Comparison of ENCODE assay signal across 29 cellular contexts in genomic region chr17:35640977-35641526, GRCh38.
"Had no signal": no experiment of that assay in that cellular context is flagged by ENCODE, and none has a peak within 500 bp of the region (broad histone marks: within the 10 kb centered on the region; RNA-seq: fewer than 3 reads in every experiment).

No MANE protein-coding gene starts in this region.

- DNase-seq: activated CD4-positive, alpha-beta memory T cell treated with anti-CD3 and anti-CD28 coated beads, Interleukin-2, amount 10 ng/mL, durations not matched to agents 7 days and 5 days; activated CD4-positive, alpha-beta T cell treated with anti-CD3 and anti-CD28 coated beads for 1 hour; activated CD4-positive, alpha-beta T cell treated with anti-CD3 and anti-CD28 coated beads for 48 hours; activated CD4-positive, CD25-positive, alpha-beta regulatory T cell; activated CD8-positive, alpha-beta memory T cell treated with anti-CD3 and anti-CD28 coated beads for 24 hours; activated CD8-positive, alpha-beta memory T cell treated with anti-CD3 and anti-CD28 coated beads, Interleukin-2, amount 10 ng/mL, durations not matched to agents 7 days and 5 days; activated CD8-positive, alpha-beta memory T cell treated with anti-CD3 and anti-CD28 coated beads, Interleukin-2, amount 50 U/mL, for 48 hours; activated effector memory CD4-positive, alpha-beta T cell treated with anti-CD3 and anti-CD28 coated beads, Interleukin-2, amount 50 U/mL, for 16 hours; activated naive CD4-positive, alpha-beta T cell; activated naive CD4-positive, alpha-beta T cell treated with anti-CD3 and anti-CD28 coated beads, Interleukin-2, amount 50 U/mL, for 16 hours; activated naive CD8-positive, alpha-beta T cell treated with anti-CD3 and anti-CD28 coated beads for 36 hours; activated T-cell treated with anti-CD3 and anti-CD28 coated beads, Interleukin-2, amount 50 U/mL, for 72 hours; amniotic stem cell; aorta; colonic mucosa; NCI-H1092; NCI-H1436 treated with DMSO at 0.1 percent for 48 hours; NCI-H1694 treated with DMSO at 0.1 percent for 48 hours; NCI-H2029; NCI-H524; NCI-H69; PC-9; Right ventricle myocardium superior; SW 1271; T-helper 1 cell; T-helper 2 cell; T-helper 9 cell; WERI-Rb-1 had no signal

- ATAC-seq: activated CD8-positive, alpha-beta memory T cell treated with anti-CD3 and anti-CD28 coated beads, Interleukin-2, amount 10 ng/mL, durations not matched to agents 7 days and 5 days; activated T-cell treated with anti-CD3 and anti-CD28 coated beads, Interleukin-2, amount 50 U/mL, for 72 hours; activated T-helper 17 cell treated with anti-CD3 and anti-CD28 coated beads, Interleukin-2, amount 50 U/mL, for 72 hours had no signal
